8 cellular contexts compared by ENCODE assay signal in the genomic region with DNA sequence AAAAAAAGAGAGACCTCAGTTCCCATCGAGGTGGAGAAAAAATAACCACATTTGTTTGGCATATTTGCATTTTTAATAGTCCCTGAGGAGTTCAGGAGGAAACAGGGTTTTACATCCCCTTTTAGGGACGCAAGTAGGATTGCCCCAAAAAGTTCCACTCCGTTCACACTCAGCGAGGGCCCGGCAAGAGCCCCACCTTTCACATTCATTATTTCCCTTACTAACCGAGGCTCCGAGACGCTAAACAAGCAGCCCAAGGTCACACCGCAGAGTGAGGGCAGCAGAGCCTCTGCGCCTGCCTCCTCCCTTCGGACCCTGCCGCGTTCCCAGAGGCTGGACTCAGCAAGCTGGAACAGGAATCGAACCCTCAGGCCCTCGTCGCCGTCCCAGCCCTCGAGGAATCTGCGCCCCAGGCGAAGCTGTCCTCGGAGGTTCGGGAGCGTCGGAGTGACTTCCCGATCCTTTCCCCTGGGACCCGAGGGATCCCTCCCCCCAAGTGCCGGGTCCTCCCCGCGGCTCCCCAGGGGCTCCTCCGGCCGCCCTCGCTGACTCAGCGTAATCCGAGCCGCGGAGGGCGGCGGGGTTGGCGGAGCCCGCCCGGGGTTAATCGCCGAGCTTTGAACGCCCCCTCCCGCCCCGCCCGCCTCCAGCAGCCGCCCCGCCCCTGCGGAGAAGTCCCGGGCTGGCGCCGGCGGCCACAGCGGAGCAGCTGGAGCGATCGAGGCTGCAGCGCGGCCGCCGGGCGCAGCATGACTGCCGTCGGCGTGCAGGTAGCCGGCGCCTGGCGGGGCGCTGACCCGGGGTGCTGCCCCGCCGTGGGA. TPM values are rescaled to one million over a fixed set of nuclear protein-coding genes. Genes with fewer than 3 reads are reported as not detected.
DNase-seq lines count a peak whose midpoint lies in the region; ATAC-seq and TF ChIP-seq lines count a peak whose summit lies in the region.

A gene with protein sequence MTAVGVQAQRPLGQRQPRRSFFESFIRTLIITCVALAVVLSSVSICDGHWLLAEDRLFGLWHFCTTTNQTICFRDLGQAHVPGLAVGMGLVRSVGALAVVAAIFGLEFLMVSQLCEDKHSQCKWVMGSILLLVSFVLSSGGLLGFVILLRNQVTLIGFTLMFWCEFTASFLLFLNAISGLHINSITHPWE (plus strand): TSS at position 700 of the 821 bp plus-strand sequence. CDS start 50 bp downstream, at position 750.

- peak in 1 of 3 experiments; percentile 5 for TF ChIP-seq CTCF in ascending aorta (IDR thresholded peaks at IDR 0.05)

- H3K9me3 ChIP-seq in ascending aorta = no peaks in the 10 kb centered on the region

- H3K27ac ChIP-seq in ascending aorta = peak within 1 kb of the TSS; percentile 28 to 54

- H3K27me3 ChIP-seq in ascending aorta = no peaks in the 10 kb centered on the region

- H3K4me3 ChIP-seq in ascending aorta = peak within 1 kb of the TSS; percentile 51 to 72
- peak within 1 kb of the TSS; percentile 62 for H3K4me3 ChIP-seq in iPS-11a (ENCODE audit: low read depth, low read length)

- intact Hi-C loops in ascending aorta (cut with DNase I) = no loop called here
- intact Hi-C loops in sciatic nerve (cut with DNase I) = no loop called here

- peaks cover 0 to 6% of the 10 kb centered on the region in 2 donors for H3K4me1 ChIP-seq in ascending aorta

- DNase-seq in CD1c-positive myeloid dendritic cell (ENCODE audit: extremely low spot score) = peak; percentile 28
- DNase-seq in NCI-H1436 treated with DMSO at 0.1 percent for 48 hours (lab: John Stamatoyannopoulos, UW) = peak; percentile 44
- peak in 1 of 2 donors; percentile 81 for DNase-seq in ascending aorta (ENCODE audit: low spot score in 2 of 2)
- DNase-seq in sciatic nerve (ENCODE audit: low spot score) = peak; percentile 77
- no peak for DNase-seq in activated effector memory CD4-positive, alpha-beta T cell treated with Interleukin-2 at 50 U/mL for 16 hours

- ATAC-seq in GM18511 (IDR thresholded peaks at IDR 0.05; ENCODE audit: unreplicated experiment) (peak; percentile 75), HG02840 (IDR thresholded peaks at IDR 0.05; ENCODE audit: low FRiP score, unreplicated experiment) (peak; percentile 68), sciatic nerve (peak; percentile 77)

- H3K36me3 ChIP-seq in ascending aorta = no peaks in the 10 kb centered on the region

RNA-seq across cellular contexts. Expression of the gene that starts here (rescaled TPM):
- total RNA-seq in ascending aorta = 2.3 TPM
- total RNA-seq in sciatic nerve = 7.1 TPM
